1 cellular context compared by ENCODE assay signal in the genomic region with DNA sequence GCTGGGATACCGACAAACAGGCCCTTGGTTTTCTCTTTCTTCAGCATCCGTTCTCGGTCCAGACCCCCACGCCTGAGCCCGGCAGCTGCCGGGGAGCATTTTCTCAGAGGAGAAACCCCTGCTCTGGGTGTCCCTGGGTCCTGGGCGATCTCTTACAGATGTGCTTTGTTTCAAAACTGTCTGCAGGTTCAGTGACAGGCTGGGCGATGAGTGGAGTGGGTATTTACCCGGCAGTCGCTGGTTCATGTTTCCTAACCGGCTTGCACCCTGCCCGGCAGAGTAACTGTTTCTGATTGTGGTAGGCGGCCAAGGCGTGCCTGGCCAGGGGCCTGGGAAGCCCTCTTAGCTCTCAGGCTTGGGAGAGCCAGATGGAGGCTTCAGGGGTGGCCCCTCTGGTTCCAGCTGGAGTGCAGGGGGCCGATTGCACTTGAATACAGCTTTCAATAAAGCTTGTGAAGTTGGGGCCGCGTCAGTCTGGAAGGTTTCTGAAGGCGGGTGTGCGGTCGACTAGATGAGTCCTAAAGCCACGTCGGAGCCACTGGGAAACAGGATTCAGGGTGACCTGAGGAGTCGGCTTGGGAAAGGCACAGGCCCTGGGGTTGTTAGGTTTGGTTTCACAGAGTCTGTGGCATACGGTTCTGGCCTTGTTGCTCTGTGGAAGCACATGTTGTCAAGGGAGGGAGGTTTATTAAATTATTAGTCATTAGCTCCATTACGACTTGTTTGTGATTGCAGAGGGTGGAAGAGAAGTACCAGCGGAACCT.
TF ChIP-seq lines count a peak whose summit lies in the region.

No MANE protein-coding gene starts in this region.

TF ChIP-seq in HepG2, 621 proteins besides CTCF, POLR2A, EP300 and RAD21 (continues in another document):
- TF ChIP-seq STAG1 (CRISPR knock-in tag; IDR thresholded peaks at IDR 0.05) (no peak), ARID3A (IDR thresholded peaks at IDR 0.05; ENCODE audit: low read depth, low read length) (no peak), HNRNPLL (IDR thresholded peaks at IDR 0.05; ENCODE audit: low read depth, low read length, poor library complexity, severe bottlenecking) (peak; percentile 34), LBX2 (CRISPR knock-in tag; IDR thresholded peaks at IDR 0.05; ENCODE audit: borderline replicate concordance) (no peak), ZNF136 (CRISPR knock-in tag; IDR thresholded peaks at IDR 0.05; ENCODE audit: low read depth) (no peak), FUBP1 (CRISPR knock-in tag; IDR thresholded peaks at IDR 0.05; ENCODE audit: borderline replicate concordance) (no peak), U2AF1 (optimal IDR thresholded peaks at IDR 0.05; ENCODE audit: low read depth, low read length) (no peak), POGZ (CRISPR knock-in tag; IDR thresholded peaks at IDR 0.05) (no peak), PHB2 (IDR thresholded peaks at IDR 0.05; ENCODE audit: partially characterized antibody) (no peak), LCORL (IDR thresholded peaks at IDR 0.05) (no peak), LCORL (CRISPR knock-in tag; IDR thresholded peaks at IDR 0.05) (no peak), CCAR2 (optimal IDR thresholded peaks at IDR 0.05; ENCODE audit: low read depth, low read length) (no peak), ZNF335 (CRISPR knock-in tag; IDR thresholded peaks at IDR 0.05) (0 out of 2 replicates have a peak, but pooled peaks have one; percentile 41), KDM5B (CRISPR knock-in tag; IDR thresholded peaks at IDR 0.05; ENCODE audit: borderline replicate concordance) (no peak), ZNF781 (CRISPR knock-in tag; IDR thresholded peaks at IDR 0.05; ENCODE audit: borderline replicate concordance, not compliant biosample characterization) (peak; percentile 47), TRIM24 (CRISPR knock-in tag; IDR thresholded peaks at IDR 0.05) (no peak), ZNF775 (CRISPR knock-in tag; IDR thresholded peaks at IDR 0.05; ENCODE audit: borderline replicate concordance) (no peak), RFX1 (IDR thresholded peaks at IDR 0.05) (no peak), KLF12 (CRISPR knock-in tag; IDR thresholded peaks at IDR 0.05; ENCODE audit: borderline replicate concordance) (no peak), TSC22D2 (CRISPR knock-in tag; IDR thresholded peaks at IDR 0.05; ENCODE audit: borderline replicate concordance) (no peak), SOX5 (CRISPR knock-in tag; IDR thresholded peaks at IDR 0.05; ENCODE audit: borderline replicate concordance) (no peak), ZNF333 (CRISPR knock-in tag; IDR thresholded peaks at IDR 0.05; ENCODE audit: borderline replicate concordance) (no peak), ZNF569 (CRISPR knock-in tag; IDR thresholded peaks at IDR 0.05; ENCODE audit: borderline replicate concordance) (no peak), ZNF484 (CRISPR knock-in tag; IDR thresholded peaks at IDR 0.05; ENCODE audit: borderline replicate concordance, low read depth) (no peak), BCL6 (CRISPR knock-in tag; IDR thresholded peaks at IDR 0.05) (no peak), GMEB1 (CRISPR knock-in tag; IDR thresholded peaks at IDR 0.05; ENCODE audit: borderline replicate concordance) (no peak), ATF7 (IDR thresholded peaks at IDR 0.05) (no peak), ATF7 (CRISPR knock-in tag; IDR thresholded peaks at IDR 0.05) (no peak), MTERF4 (CRISPR knock-in tag; IDR thresholded peaks at IDR 0.05) (no peak), ZNF782 (CRISPR knock-in tag; IDR thresholded peaks at IDR 0.05; ENCODE audit: borderline replicate concordance) (no peak), SIN3A (IDR thresholded peaks at IDR 0.05; ENCODE audit: borderline replicate concordance, low read depth, low read length) (0 out of 2 replicates have a peak, but pooled peaks have one; percentile 20), FOXM1 (CRISPR knock-in tag; IDR thresholded peaks at IDR 0.05) (no peak), RFXAP (CRISPR knock-in tag; IDR thresholded peaks at IDR 0.05; ENCODE audit: borderline replicate concordance) (no peak), ARID2 (CRISPR knock-in tag; IDR thresholded peaks at IDR 0.05; ENCODE audit: borderline replicate concordance) (0 out of 2 replicates have a peak, but pooled peaks have one; percentile 11), KLF9 (CRISPR knock-in tag; IDR thresholded peaks at IDR 0.05; ENCODE audit: low read depth) (no peak), CENPBD1 (CRISPR knock-in tag; IDR thresholded peaks at IDR 0.05; ENCODE audit: borderline replicate concordance, low read depth) (no peak), FOXO1 (CRISPR knock-in tag; IDR thresholded peaks at IDR 0.05) (no peak), MAF1 (CRISPR knock-in tag; IDR thresholded peaks at IDR 0.05; ENCODE audit: borderline replicate concordance) (no peak), ZFAT (CRISPR knock-in tag; conservative IDR thresholded peaks at IDR 0.05) (no peak), ZNF17 (CRISPR knock-in tag; IDR thresholded peaks at IDR 0.05) (no peak), BATF2 (CRISPR knock-in tag; IDR thresholded peaks at IDR 0.05) (no peak), ZFP82 (CRISPR knock-in tag; IDR thresholded peaks at IDR 0.05; ENCODE audit: borderline replicate concordance) (no peak), SP5 (CRISPR knock-in tag; IDR thresholded peaks at IDR 0.05; ENCODE audit: borderline replicate concordance, low read depth) (no peak), CCDC6 (CRISPR knock-in tag; IDR thresholded peaks at IDR 0.05) (no peak), MXD4 (CRISPR knock-in tag; IDR thresholded peaks at IDR 0.05) (0 out of 2 replicates have a peak, but pooled peaks have one; percentile 7), ZXDC (CRISPR knock-in tag; IDR thresholded peaks at IDR 0.05) (no peak), POLR2AphosphoS2 (IDR thresholded peaks at IDR 0.05; ENCODE audit: low read depth, low read length) (no peak), FOSL1 (CRISPR knock-in tag; IDR thresholded peaks at IDR 0.05; ENCODE audit: borderline replicate concordance) (no peak)
- TF ChIP-seq, protein P1, sequence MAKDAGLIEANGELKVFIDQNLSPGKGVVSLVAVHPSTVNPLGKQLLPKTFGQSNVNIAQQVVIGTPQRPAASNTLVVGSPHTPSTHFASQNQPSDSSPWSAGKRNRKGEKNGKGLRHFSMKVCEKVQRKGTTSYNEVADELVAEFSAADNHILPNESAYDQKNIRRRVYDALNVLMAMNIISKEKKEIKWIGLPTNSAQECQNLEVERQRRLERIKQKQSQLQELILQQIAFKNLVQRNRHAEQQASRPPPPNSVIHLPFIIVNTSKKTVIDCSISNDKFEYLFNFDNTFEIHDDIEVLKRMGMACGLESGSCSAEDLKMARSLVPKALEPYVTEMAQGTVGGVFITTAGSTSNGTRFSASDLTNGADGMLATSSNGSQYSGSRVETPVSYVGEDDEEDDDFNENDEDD (CRISPR knock-in tag; IDR thresholded peaks at IDR 0.05; ENCODE audit: borderline replicate concordance) = no peak
- TF ChIP-seq, protein P2, sequence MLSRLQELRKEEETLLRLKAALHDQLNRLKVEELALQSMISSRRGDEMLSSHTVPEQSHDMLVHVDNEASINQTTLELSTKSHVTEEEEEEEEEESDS (CRISPR knock-in tag; IDR thresholded peaks at IDR 0.05; ENCODE audit: borderline replicate concordance) = no peak
- TF ChIP-seq, protein P3, sequence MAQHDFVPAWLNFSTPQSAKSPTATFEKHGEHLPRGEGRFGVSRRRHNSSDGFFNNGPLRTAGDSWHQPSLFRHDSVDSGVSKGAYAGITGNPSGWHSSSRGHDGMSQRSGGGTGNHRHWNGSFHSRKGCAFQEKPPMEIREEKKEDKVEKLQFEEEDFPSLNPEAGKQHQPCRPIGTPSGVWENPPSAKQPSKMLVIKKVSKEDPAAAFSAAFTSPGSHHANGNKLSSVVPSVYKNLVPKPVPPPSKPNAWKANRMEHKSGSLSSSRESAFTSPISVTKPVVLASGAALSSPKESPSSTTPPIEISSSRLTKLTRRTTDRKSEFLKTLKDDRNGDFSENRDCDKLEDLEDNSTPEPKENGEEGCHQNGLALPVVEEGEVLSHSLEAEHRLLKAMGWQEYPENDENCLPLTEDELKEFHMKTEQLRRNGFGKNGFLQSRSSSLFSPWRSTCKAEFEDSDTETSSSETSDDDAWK (CRISPR knock-in tag; IDR thresholded peaks at IDR 0.05) = no peak
- TF ChIP-seq, protein P4, sequence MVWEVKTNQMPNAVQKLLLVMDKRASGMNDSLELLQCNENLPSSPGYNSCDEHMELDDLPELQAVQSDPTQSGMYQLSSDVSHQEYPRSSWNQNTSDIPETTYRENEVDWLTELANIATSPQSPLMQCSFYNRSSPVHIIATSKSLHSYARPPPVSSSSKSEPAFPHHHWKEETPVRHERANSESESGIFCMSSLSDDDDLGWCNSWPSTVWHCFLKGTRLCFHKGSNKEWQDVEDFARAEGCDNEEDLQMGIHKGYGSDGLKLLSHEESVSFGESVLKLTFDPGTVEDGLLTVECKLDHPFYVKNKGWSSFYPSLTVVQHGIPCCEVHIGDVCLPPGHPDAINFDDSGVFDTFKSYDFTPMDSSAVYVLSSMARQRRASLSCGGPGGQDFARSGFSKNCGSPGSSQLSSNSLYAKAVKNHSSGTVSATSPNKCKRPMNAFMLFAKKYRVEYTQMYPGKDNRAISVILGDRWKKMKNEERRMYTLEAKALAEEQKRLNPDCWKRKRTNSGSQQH (CRISPR knock-in tag; IDR thresholded peaks at IDR 0.05; ENCODE audit: low read depth) = no peak
